ENCODE assay signal across 26 cellular contexts in the genomic region with DNA sequence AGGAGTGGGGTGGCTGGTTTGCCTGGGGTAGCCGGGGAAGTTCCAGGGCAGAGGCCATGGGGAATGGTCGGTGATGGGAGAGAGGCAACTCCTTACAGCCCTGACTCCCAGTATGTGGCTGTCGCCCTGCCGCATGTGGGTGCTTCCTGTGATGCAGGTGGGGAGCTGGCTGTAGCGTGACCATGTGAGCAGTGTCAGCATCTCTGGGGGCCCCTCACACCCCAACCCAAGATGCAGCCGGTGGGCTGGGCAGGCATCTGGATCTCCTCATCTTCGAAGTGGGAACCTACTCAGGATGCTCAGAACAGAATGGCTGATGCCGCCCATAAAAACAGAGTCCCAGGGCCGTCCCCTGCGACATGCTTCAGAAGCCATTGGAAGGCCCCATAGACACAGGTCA. TPM values are rescaled to one million over a fixed set of nuclear protein-coding genes. Genes with fewer than 3 reads are reported as not detected.
DNase-seq lines count a peak whose midpoint lies in the region; ATAC-seq, FAIRE-seq and TF ChIP-seq lines count a peak whose summit lies in the region.
"Had no signal": no experiment of that assay in that cellular context is flagged by ENCODE, and none has a peak within 500 bp of the region (broad histone marks: within the 10 kb centered on the region; RNA-seq: fewer than 3 reads in every experiment).

No MANE protein-coding gene starts in this region.

- 30% methylated on average over 2 of the region's 10 CpGs for WGBS in HepG2 (ENCODE audit: low lambda C conversion rate)

- intact Hi-C loops in Right ventricle myocardium superior (cut with DNase I), result no loop called here
- intact Hi-C loops in HepG2 (cut with micrococcal nuclease; ENCODE audit: unreplicated experiment), result no loop called here

- H3K36me3 Mint-ChIP-seq in nephron progenitor cell (ENCODE audit: low read depth), result no peaks in the 10 kb centered on the region
- no peaks in the 10 kb centered on the region for H3K36me3 Mint-ChIP-seq in osteocyte (ENCODE audit: unreplicated experiment)
- H3K36me3 Mint-ChIP-seq: CD14-positive monocyte; CD8-positive, alpha-beta memory T cell had no signal

- H2AFZ ChIP-seq in HepG2 (ENCODE audit: low read length), result no peak overlapping the region
- H2AFZ ChIP-seq: GM23338 had no signal

- TF ChIP-seq EP300 in HepG2 (IDR thresholded peaks at IDR 0.05; ENCODE audit: low read depth in 2 of 2, low read length in 2 of 2) (no peak), HepG2 (CRISPR knock-in tag; IDR thresholded peaks at IDR 0.05; ENCODE audit: borderline replicate concordance) (no peak)

- FAIRE-seq in HepG2 (lab: Jason Lieb, UNC), result no peak
- FAIRE-seq: A549, D721Med, GM12878, GM19239 had no signal

- CTCF ChIA-PET in HepG2 (lab: Yijun Ruan, JAX; ENCODE audit: low intra/inter-chr PET ratio, low total read pairs), result no interaction called here

- TF ChIP-seq RAD21 in HepG2 (CRISPR knock-in tag; IDR thresholded peaks at IDR 0.05), result no peak

- H3K4me1 ChIP-seq in right atrium auricular region (peaks cover 0 to 6% of the 10 kb centered on the region in 2 donors), HepG2 (ENCODE audit: insufficient read depth, low read length) (no peaks in the 10 kb centered on the region), stomach smooth muscle (ENCODE audit: control insufficient read depth, insufficient read depth, low read length) (peaks cover 46% of the 10 kb centered on the region)
- H3K4me1 ChIP-seq: A549, BE2C had no signal

- no peak for TF ChIP-seq CTCF in right atrium auricular region (IDR thresholded peaks at IDR 0.05)
- no peak for TF ChIP-seq CTCF in HepG2 (CRISPR knock-in tag; IDR thresholded peaks at IDR 0.05)
- no peak for TF ChIP-seq CTCF in nephron progenitor cell (IDR thresholded peaks at IDR 0.05)
- TF ChIP-seq CTCF in osteocyte (IDR thresholded peaks at IDR 0.05), result no peak

- H3K4me1 Mint-ChIP-seq in nephron progenitor cell (peaks cover 40% of the 10 kb centered on the region), osteocyte (ENCODE audit: unreplicated experiment) (no peaks in the 10 kb centered on the region)

- no peaks in the 10 kb centered on the region for H3K36me3 ChIP-seq in right atrium auricular region
- H3K36me3 ChIP-seq in HepG2 (replicated peaks in 1 of 2; ENCODE audit: control insufficient read depth in 1 of 2, insufficient read depth in 2 of 2, low read length in 2 of 2), result no peaks in the 10 kb centered on the region
- H3K36me3 ChIP-seq in stomach smooth muscle (ENCODE audit: control insufficient read depth in 2 of 2, insufficient read depth in 2 of 2, low read length in 2 of 2), result no peaks in the 10 kb centered on the region
- H3K36me3 ChIP-seq: BE2C; BLaER1 treated with 17β-estradiol and CSF1 and Interleukin-3, amounts not matched to agents 10 nM and 100 nM had no signal

- H3K79me2 ChIP-seq in HepG2 (ENCODE audit: insufficient read depth, low read length), result no peaks in the 10 kb centered on the region

- POLR2A ChIA-PET in HepG2 (lab: Yijun Ruan, JAX), result no interaction called here

- H4K20me1 ChIP-seq in HepG2 (ENCODE audit: insufficient read depth, low read length), result no peaks in the 10 kb centered on the region
- H4K20me1 ChIP-seq: BLaER1 treated with 17β-estradiol and CSF1 and Interleukin-3, amounts not matched to agents 10 nM and 100 nM had no signal

- peaks cover 9% of the 10 kb centered on the region for H3K9me3 Mint-ChIP-seq in nephron progenitor cell
- no peaks in the 10 kb centered on the region for H3K9me3 Mint-ChIP-seq in osteocyte (ENCODE audit: unreplicated experiment)
- H3K9me3 Mint-ChIP-seq: CD14-positive monocyte; CD4-positive, alpha-beta T cell; CD8-positive, alpha-beta memory T cell; GM23338 had no signal

- no peak overlapping the region for H3K4me2 ChIP-seq in HepG2 (ENCODE audit: low read depth, low read length)
- H3K4me2 ChIP-seq: A549; BLaER1 treated with 17β-estradiol and CSF1 and Interleukin-3, amounts not matched to agents 10 nM and 100 nM; GM23338 had no signal

- H3K27me3 ChIP-seq in right atrium auricular region (no peaks in the 10 kb centered on the region), HepG2 (ENCODE audit: control insufficient read depth in 1 of 2, insufficient read depth in 2 of 2, low read length in 2 of 2) (peaks cover 6 to 18% of the 10 kb centered on the region in 2 experiments; a peak in 3 of 5 replicates), stomach smooth muscle (ENCODE audit: control insufficient read depth in 1 of 2, insufficient read depth in 2 of 2, low read length in 2 of 2) (no peaks in the 10 kb centered on the region)
- H3K27me3 ChIP-seq: BE2C had no signal

- peak; percentile 40 for DNase-seq in Right ventricle myocardium superior
- DNase-seq in right atrium auricular region (ENCODE audit: low spot score), result no peak
- no peak for DNase-seq in HepG2 (ENCODE audit: low spot score)
- DNase-seq in nephron progenitor cell, result no peak
- DNase-seq in osteocyte (ENCODE audit: extremely low spot score, unreplicated experiment), result no peak
- DNase-seq: 8988T; ACHN; AML-193; BE2C; CD4-positive, alpha-beta T cell; DMS 273 treated with DMSO at 0.1 percent for 48 hours; DMS79; EL; GDM1 had no signal

- TF ChIP-seq POLR2A in HepG2 (IDR thresholded peaks at IDR 0.05; ENCODE audit: insufficient read depth in 1 of 2, low read depth in 2 of 2, low read length in 2 of 2), result no peak

- ATAC-seq in Right ventricle myocardium superior (ENCODE audit: poor library complexity), result no peak
- ATAC-seq in HepG2, result 0 out of 3 replicates have a peak, but pooled peaks have one; percentile 12
- no peak for ATAC-seq in HG02981 (IDR thresholded peaks at IDR 0.05; ENCODE audit: unreplicated experiment)
- ATAC-seq: GM12878 had no signal

- H3K4me3 Mint-ChIP-seq in nephron progenitor cell (no peak overlapping the region), osteocyte (ENCODE audit: unreplicated experiment) (no peak overlapping the region)
- H3K4me3 Mint-ChIP-seq: CD14-positive monocyte; CD4-positive, alpha-beta T cell; GM23338; H9 had no signal

- in situ Hi-C loops in HepG2 (cut with HindIII; ENCODE audit: extremely low pct_ligation_motif_present, low pct_unique_long_range_greater_than_20kb), result no loop called here

- peaks cover 23% of the 10 kb centered on the region for H3K27me3 Mint-ChIP-seq in nephron progenitor cell (ENCODE audit: low read depth, poor library complexity)
- peaks cover 4% of the 10 kb centered on the region for H3K27me3 Mint-ChIP-seq in osteocyte (ENCODE audit: unreplicated experiment)

- H3K27ac ChIP-seq in right atrium auricular region (no peak overlapping the region), HepG2 (ENCODE audit: extremely low read length, insufficient read depth, low read length) (no peak overlapping the region), stomach smooth muscle (ENCODE audit: low read length) (peak overlapping the region; percentile 95)
- H3K27ac ChIP-seq: A549; BLaER1 treated with 17β-estradiol and CSF1 and Interleukin-3, amounts not matched to agents 10 nM and 100 nM had no signal

- H3K4me3 ChIP-seq in right atrium auricular region, result no peak overlapping the region
- no peak overlapping the region for H3K4me3 ChIP-seq in HepG2 (replicated peaks in 1 of 3; ENCODE audit: insufficient read depth in 1 of 3, low read depth in 2 of 3, low read length in 3 of 3)
- no peak overlapping the region for H3K4me3 ChIP-seq in stomach smooth muscle (ENCODE audit: low read length in 2 of 2)
- H3K4me3 ChIP-seq: A549; BLaER1 treated with 17β-estradiol and CSF1 and Interleukin-3, amounts not matched to agents 10 nM and 100 nM; GM12878; GM23338 had no signal

- no peak overlapping the region for H3K9ac ChIP-seq in HepG2 (ENCODE audit: insufficient read depth, low read depth, low read length)
- H3K9ac ChIP-seq in stomach smooth muscle (ENCODE audit: low read length in 2 of 2), result no peak overlapping the region
- H3K9ac ChIP-seq: BLaER1 treated with 17β-estradiol and CSF1 and Interleukin-3, amounts not matched to agents 10 nM and 100 nM had no signal

- BruUV-seq in HepG2 (replicated peaks; lab: Mats Ljungman, UMichigan), result no TSS peak

- H3K9me3 ChIP-seq in right atrium auricular region, result no peaks in the 10 kb centered on the region
- no peaks in the 10 kb centered on the region for H3K9me3 ChIP-seq in HepG2 (ENCODE audit: low read length)
- H3K9me3 ChIP-seq in stomach smooth muscle (ENCODE audit: control insufficient read depth in 2 of 2, low read length in 2 of 2), result no peaks in the 10 kb centered on the region
- H3K9me3 ChIP-seq: A549; BE2C; BLaER1 treated with 17β-estradiol and CSF1 and Interleukin-3, amounts not matched to agents 10 nM and 100 nM had no signal

- H3K27ac Mint-ChIP-seq in nephron progenitor cell, result peak overlapping the region; percentile 77
- H3K27ac Mint-ChIP-seq in osteocyte (ENCODE audit: unreplicated experiment), result no peak overlapping the region
- H3K27ac Mint-ChIP-seq: CD14-positive monocyte; CD4-positive, alpha-beta T cell; CD8-positive, alpha-beta memory T cell; GM23338; H9 had no signal

RNA-seq across cellular contexts. Expression of a gene that starts 45.0 kb away (rescaled TPM):
- total RNA-seq in Right ventricle myocardium superior, result not detected
- total RNA-seq in right atrium auricular region, result not detected
- not detected in 2 replicates for total RNA-seq in HepG2 (2016; rRNA removed; fragmentation: Illumina TruSeq; extraction: Trizol)
- not detected in 2 replicates for total RNA-seq in HepG2 (2016; cell fraction: cytosol; rRNA removed; fragmentation: Illumina TruSeq; extraction: Trizol; ENCODE audit: low read depth)
- total RNA-seq in HepG2 (2016; cell fraction: insoluble cytoplasmic fraction; rRNA removed; fragmentation: Illumina TruSeq; extraction: Trizol), result not detected in 2 replicates
- not detected in 2 replicates for total RNA-seq in HepG2 (2016; cell fraction: membrane; rRNA removed; fragmentation: Illumina TruSeq; extraction: Trizol)
- total RNA-seq in HepG2 (2016; cell fraction: nucleus; rRNA removed; fragmentation: Illumina TruSeq; extraction: Trizol), result not detected in 2 replicates
- polyA plus RNA-seq in HepG2 (2011; rRNA removed), result not detected in 2 replicates
- polyA plus RNA-seq in HepG2 (2011; cell fraction: cytosol; rRNA removed), result not detected in 2 replicates
- polyA plus RNA-seq in HepG2 (2011; cell fraction: nucleus; rRNA removed), result not detected in 2 replicates
- polyA plus RNA-seq in HepG2 (2012), result not detected in 2 replicates
- not detected in 2 replicates for polyA plus RNA-seq in HepG2 (2016; cell fraction: cytosol; fragmentation: Illumina TruSeq; extraction: Trizol; ENCODE audit: low read depth)
- polyA plus RNA-seq in HepG2 (2016; cell fraction: insoluble cytoplasmic fraction; fragmentation: Illumina TruSeq; extraction: Trizol; ENCODE audit: low read depth), result not detected in 2 replicates
- not detected in 2 replicates for polyA plus RNA-seq in HepG2 (2016; cell fraction: membrane; fragmentation: Illumina TruSeq; extraction: Trizol; ENCODE audit: low read depth)
- polyA plus RNA-seq in HepG2 (2016; cell fraction: nucleus; fragmentation: Illumina TruSeq; extraction: Trizol; ENCODE audit: insufficient read depth, low read depth), result not detected in 2 replicates
- polyA minus RNA-seq in HepG2 (2011; rRNA and poly(A)+ RNA removed; ENCODE audit: low replicate concordance), result 0.65 TPM in 1 of 2 replicates, not detected in the other
- polyA minus RNA-seq in HepG2 (2011; cell fraction: cytosol; rRNA and poly(A)+ RNA removed), result not detected in 2 replicates
- polyA minus RNA-seq in HepG2 (2011; cell fraction: nucleus; rRNA and poly(A)+ RNA removed), result not detected in 2 replicates
- 1.7 and 2.2 TPM in 2 replicates for total RNA-seq in osteocyte
- total RNA-seq: CD8-positive, alpha-beta memory T cell; GM12878; H4 had no signal
- polyA plus RNA-seq: CD14-positive monocyte; CD8-positive, alpha-beta memory T cell; GM12878 had no signal
